8 cellular contexts compared by ENCODE assay signal in the genomic region with DNA sequence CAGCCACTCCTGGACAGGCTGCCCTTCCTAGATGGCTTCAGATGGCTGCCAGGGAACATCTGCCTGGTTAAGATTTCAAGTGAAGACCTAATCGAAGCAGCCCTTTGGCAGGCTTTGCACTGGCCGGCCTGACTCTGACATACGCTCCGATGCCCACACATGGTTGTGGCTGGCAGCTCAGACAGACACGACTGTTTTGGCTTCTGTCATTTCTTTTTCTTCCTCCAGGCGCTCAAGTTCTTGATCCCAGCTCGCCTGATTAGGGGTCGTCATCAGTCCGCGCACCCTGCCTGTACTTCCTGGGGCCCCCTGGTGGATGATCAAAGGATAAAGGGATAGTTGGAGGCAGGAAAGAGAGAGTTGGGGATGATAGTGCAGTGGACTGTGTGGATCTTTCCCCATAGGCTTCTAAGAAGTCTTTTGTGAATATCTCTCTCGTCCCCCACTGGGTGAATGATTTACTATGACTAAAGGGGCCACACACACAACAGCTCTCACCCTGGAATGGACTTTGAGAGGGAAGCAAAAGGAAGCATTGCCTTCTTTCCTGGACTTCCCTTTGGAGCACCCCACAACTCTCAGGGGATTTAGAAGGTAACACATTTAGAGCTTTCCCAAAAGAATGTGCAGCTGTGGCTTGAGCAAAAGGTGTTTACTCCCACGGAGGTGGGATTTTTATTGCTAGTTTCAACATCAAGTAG. TPM values are rescaled to one million over a fixed set of nuclear protein-coding genes. Genes with fewer than 3 reads are reported as not detected.
DNase-seq lines count a peak whose midpoint lies in the region; ATAC-seq and TF ChIP-seq lines count a peak whose summit lies in the region.

No MANE protein-coding gene starts in this region.

- no peaks in the 10 kb centered on the region for H3K36me3 Mint-ChIP-seq in activated T-helper 2 cell treated with anti-CD3 and anti-CD28 coated beads, Interferon-gamma antibody, Interleukin-2, Interleukin-4, amounts not matched to agents 10 μg/mL and 5 μg/mL and 100 μg/mL, durations not matched to agents 14 hours and 24 hours and 36 hours (ENCODE audit: low read depth)

- H3K4me1 ChIP-seq in Peyer's patch (peaks cover 0 to 28% (median 2%) of the 10 kb centered on the region in 4 donors), liver (ENCODE audit: control insufficient read depth in 4 of 4, insufficient read depth in 4 of 4, low read length in 3 of 4) (peaks cover 0 to 10% (median under 1%) of the 10 kb centered on the region in 4 donors)

- TF ChIP-seq CTCF in Peyer's patch (IDR thresholded peaks at IDR 0.05) (peak in 4 of 6 experiments; percentile 57 to 70 (median 62)), liver (IDR thresholded peaks at IDR 0.05; ENCODE audit: low read depth, low read length, missing input control) (peak; percentile 71)

- no peak overlapping the region for H3K27ac Mint-ChIP-seq in stimulated activated naive CD8-positive, alpha-beta T cell treated with anti-CD3 and anti-CD28 coated beads, Interleukin-15, amount 100 ng/mL, for 72 hours
- H3K27ac Mint-ChIP-seq in activated T-helper 2 cell treated with anti-CD3 and anti-CD28 coated beads, Interferon-gamma antibody, Interleukin-2, Interleukin-4, amounts not matched to agents 10 μg/mL and 5 μg/mL and 100 μg/mL, durations not matched to agents 14 hours and 24 hours and 36 hours, result no peak overlapping the region

- DNase-seq in DMS 273 treated with DMSO at 0.1 percent for 48 hours (lab: John Stamatoyannopoulos, UW) (peak; percentile 80), Peyer's patch (peak in 2 of 3 donors; percentile 55 to 62), dedifferentiated amniotic fluid mesenchymal stem cell (ENCODE audit: extremely low spot score) (peak; percentile 85)
- DNase-seq in stimulated activated naive CD8-positive, alpha-beta T cell treated with anti-CD3 and anti-CD28 coated beads, Interleukin-15, amount 100 ng/mL, for 72 hours, result peak; percentile 30 to 38
- no peak for DNase-seq in activated T-helper 2 cell treated with anti-CD3 and anti-CD28 coated beads, Interferon-gamma antibody, Interleukin-2, Interleukin-4, amounts not matched to agents 10 μg/mL and 5 μg/mL and 100 μg/mL, durations not matched to agents 14 hours and 24 hours and 36 hours (ENCODE audit: low spot score)

- WGBS in liver, result 14% methylated on average over 12 of the region's 12 CpGs

- peaks cover 9% of the 10 kb centered on the region for H3K27me3 Mint-ChIP-seq in stimulated activated naive CD8-positive, alpha-beta T cell treated with anti-CD3 and anti-CD28 coated beads, Interleukin-15, amount 100 ng/mL, for 72 hours
- peaks cover 2% of the 10 kb centered on the region for H3K27me3 Mint-ChIP-seq in activated T-helper 2 cell treated with anti-CD3 and anti-CD28 coated beads, Interferon-gamma antibody, Interleukin-2, Interleukin-4, amounts not matched to agents 10 μg/mL and 5 μg/mL and 100 μg/mL, durations not matched to agents 14 hours and 24 hours and 36 hours (ENCODE audit: low read depth)

- H3K4me1 Mint-ChIP-seq in stimulated activated naive CD8-positive, alpha-beta T cell treated with anti-CD3 and anti-CD28 coated beads, Interleukin-15, amount 100 ng/mL, for 72 hours, result peaks cover 22% of the 10 kb centered on the region
- peaks cover 27% of the 10 kb centered on the region for H3K4me1 Mint-ChIP-seq in activated T-helper 2 cell treated with anti-CD3 and anti-CD28 coated beads, Interferon-gamma antibody, Interleukin-2, Interleukin-4, amounts not matched to agents 10 μg/mL and 5 μg/mL and 100 μg/mL, durations not matched to agents 14 hours and 24 hours and 36 hours (ENCODE audit: low read depth)

- H3K4me3 ChIP-seq in Peyer's patch (no peak overlapping the region), liver (ENCODE audit: low read depth in 1 of 3, low read length in 3 of 3) (peak overlapping the region in 1 of 3 donors; percentile 31)

- H3K27me3 ChIP-seq in Peyer's patch (no peaks in the 10 kb centered on the region), liver (ENCODE audit: control insufficient read depth in 4 of 4, insufficient read depth in 4 of 4, low read length in 3 of 4) (no peaks in the 10 kb centered on the region)

- H3K27ac ChIP-seq in Peyer's patch, result no peak overlapping the region
- no peak overlapping the region for H3K27ac ChIP-seq in liver (ENCODE audit: low read depth in 1 of 2, low read length in 2 of 2)

- no peaks in the 10 kb centered on the region for H3K36me3 ChIP-seq in Peyer's patch
- no peaks in the 10 kb centered on the region for H3K36me3 ChIP-seq in liver (ENCODE audit: control insufficient read depth in 4 of 4, insufficient read depth in 3 of 4, low read depth in 1 of 4, low read length in 3 of 4)

- no peak overlapping the region for H3K9ac ChIP-seq in liver (ENCODE audit: low read depth in 1 of 2, low read length in 2 of 2)

- intact Hi-C loops in activated T-helper 2 cell treated with anti-CD3 and anti-CD28 coated beads, Interferon-gamma antibody, Interleukin-2, Interleukin-4, amounts not matched to agents 10 μg/mL and 5 μg/mL and 100 μg/mL, durations not matched to agents 14 hours and 24 hours and 36 hours (cut with micrococcal nuclease), result loop anchor here (2.0 kb wide), 1 partner anchor 181 kb away; no protein-coding TSS in a partner anchor

- TF ChIP-seq POLR2A in Peyer's patch (IDR thresholded peaks at IDR 0.05), result no peak

- H3K9me3 Mint-ChIP-seq in stimulated activated naive CD8-positive, alpha-beta T cell treated with anti-CD3 and anti-CD28 coated beads, Interleukin-15, amount 100 ng/mL, for 72 hours, result no peaks in the 10 kb centered on the region
- no peaks in the 10 kb centered on the region for H3K9me3 Mint-ChIP-seq in activated T-helper 2 cell treated with anti-CD3 and anti-CD28 coated beads, Interferon-gamma antibody, Interleukin-2, Interleukin-4, amounts not matched to agents 10 μg/mL and 5 μg/mL and 100 μg/mL, durations not matched to agents 14 hours and 24 hours and 36 hours

- peak overlapping the region in 1 of 2 donors; percentile 8 for H3K4me3 Mint-ChIP-seq in stimulated activated naive CD8-positive, alpha-beta T cell treated with anti-CD3 and anti-CD28 coated beads, Interleukin-15, amount 100 ng/mL, for 72 hours
- no peak overlapping the region for H3K4me3 Mint-ChIP-seq in activated T-helper 2 cell treated with anti-CD3 and anti-CD28 coated beads, Interferon-gamma antibody, Interleukin-2, Interleukin-4, amounts not matched to agents 10 μg/mL and 5 μg/mL and 100 μg/mL, durations not matched to agents 14 hours and 24 hours and 36 hours (ENCODE audit: low read depth)

- TF ChIP-seq RAD21 in liver (IDR thresholded peaks at IDR 0.05), result peak; percentile 84 to 94

- no peaks in the 10 kb centered on the region for H3K9me3 ChIP-seq in Peyer's patch
- H3K9me3 ChIP-seq in liver (ENCODE audit: control insufficient read depth in 4 of 4, low read length in 3 of 4), result no peaks in the 10 kb centered on the region

- ATAC-seq in HG03280 (IDR thresholded peaks at IDR 0.05; ENCODE audit: unreplicated experiment) (peak; percentile 40), GM19328 (IDR thresholded peaks at IDR 0.05; ENCODE audit: unreplicated experiment) (no peak)
- ATAC-seq in stimulated activated naive CD8-positive, alpha-beta T cell treated with anti-CD3 and anti-CD28 coated beads, Interleukin-15, amount 100 ng/mL, for 72 hours, result peak; percentile 74

TF ChIP-seq in liver, 16 proteins besides CTCF, POLR2A, EP300 and RAD21:
- no peak for TF ChIP-seq HNF4G (IDR thresholded peaks at IDR 0.05)
- no peak for TF ChIP-seq NR2F2 (IDR thresholded peaks at IDR 0.05)
- TF ChIP-seq HNF4A (conservative IDR thresholded peaks at IDR 0.05), result peak in 1 of 2 donors; percentile 43
- no peak for TF ChIP-seq EGR1 (IDR thresholded peaks at IDR 0.05; ENCODE audit: low read depth in 2 of 2)
- no peak for TF ChIP-seq SP1 (IDR thresholded peaks at IDR 0.05)
- no peak for TF ChIP-seq GABPA (IDR thresholded peaks at IDR 0.05 in 1 of 2, conservative IDR thresholded peaks at IDR 0.05 in 1 of 2)
- TF ChIP-seq FOXA2 (IDR thresholded peaks at IDR 0.05), result no peak
- peak; percentile 3 to 30 for TF ChIP-seq RXRA (IDR thresholded peaks at IDR 0.05)
- TF ChIP-seq, protein P1, sequence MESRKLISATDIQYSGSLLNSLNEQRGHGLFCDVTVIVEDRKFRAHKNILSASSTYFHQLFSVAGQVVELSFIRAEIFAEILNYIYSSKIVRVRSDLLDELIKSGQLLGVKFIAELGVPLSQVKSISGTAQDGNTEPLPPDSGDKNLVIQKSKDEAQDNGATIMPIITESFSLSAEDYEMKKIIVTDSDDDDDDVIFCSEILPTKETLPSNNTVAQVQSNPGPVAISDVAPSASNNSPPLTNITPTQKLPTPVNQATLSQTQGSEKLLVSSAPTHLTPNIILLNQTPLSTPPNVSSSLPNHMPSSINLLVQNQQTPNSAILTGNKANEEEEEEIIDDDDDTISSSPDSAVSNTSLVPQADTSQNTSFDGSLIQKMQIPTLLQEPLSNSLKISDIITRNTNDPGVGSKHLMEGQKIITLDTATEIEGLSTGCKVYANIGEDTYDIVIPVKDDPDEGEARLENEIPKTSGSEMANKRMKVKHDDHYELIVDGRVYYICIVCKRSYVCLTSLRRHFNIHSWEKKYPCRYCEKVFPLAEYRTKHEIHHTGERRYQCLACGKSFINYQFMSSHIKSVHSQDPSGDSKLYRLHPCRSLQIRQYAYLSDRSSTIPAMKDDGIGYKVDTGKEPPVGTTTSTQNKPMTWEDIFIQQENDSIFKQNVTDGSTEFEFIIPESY (IDR thresholded peaks at IDR 0.05), result no peak
TF ChIP-seq in liver: peak in this region for 2.

RNA-seq across cellular contexts. Expression of a gene that starts 21.4 kb away (rescaled TPM):
- total RNA-seq in Peyer's patch (10 to 100 TPM in 3 of 4 donors, 1 to 10 TPM in 1; 8.3 to 17.7 (median 14.7) TPM), liver (10 to 100 TPM in 1 of 2 donors, 1 to 10 TPM in 1; 8.5 to 17.5 TPM)
- polyA plus RNA-seq in liver, result 10 to 100 TPM in 1 of 2 donors, 1 to 10 TPM in 1; 7.3 to 20.3 TPM
- total RNA-seq in activated T-helper 2 cell treated with anti-CD3 and anti-CD28 coated beads, Interferon-gamma antibody, Interleukin-2, Interleukin-4, amounts not matched to agents 10 μg/mL and 5 μg/mL and 100 μg/mL, durations not matched to agents 14 hours and 24 hours and 36 hours, result 4.7 TPM in 2 replicates
